13 cellular contexts compared by ENCODE assay signal in genomic region chr7:102689436-102690282, GRCh38. TPM values are rescaled to one million over a fixed set of nuclear protein-coding genes. Genes with fewer than 3 reads are reported as not detected.
A peak's percentile ranks its signal among the peaks of the same experiment; 100 is the strongest.
DNase-seq lines count a peak whose midpoint lies in the region; ATAC-seq lines count a peak whose summit lies in the region.
"Not testable (repeated sequence)": the region's sequence is repeated elsewhere in the genome, so short reads cannot be mapped to it uniquely, and the experiment has no call there.
"Had no signal": no experiment of that assay in that cellular context is flagged by ENCODE, and none has a peak within 500 bp of the region (broad histone marks: within the 10 kb centered on the region; RNA-seq: fewer than 3 reads in every experiment).

No MANE protein-coding gene starts in this region.

- not testable (repeated sequence) for H2BK12ac ChIP-seq in neuronal stem cell (ENCODE audit: low read length)

- not testable (repeated sequence) for H3K9me3 Mint-ChIP-seq in central memory CD8-positive, alpha-beta T cell

- not testable (repeated sequence) for H3K14ac ChIP-seq in neuronal stem cell (ENCODE audit: low read length)

- H4K8ac ChIP-seq in neuronal stem cell (ENCODE audit: low read depth, low read length) = not testable (repeated sequence)

- H3K36me3 Mint-ChIP-seq in T-helper 17 cell (ENCODE audit: low read depth); central memory CD8-positive, alpha-beta T cell (ENCODE audit: insufficient read depth): not testable (repeated sequence)

- not testable (repeated sequence) for H3K4me3 ChIP-seq in neuronal stem cell (ENCODE audit: low read length in 2 of 2)

- H3K79me1 ChIP-seq in neuronal stem cell (ENCODE audit: low read depth, low read length) = not testable (repeated sequence)

- not testable (repeated sequence) for H2AK5ac ChIP-seq in neuronal stem cell (ENCODE audit: low read depth, low read length)

- not testable (repeated sequence) for H3K4me3 Mint-ChIP-seq in T-helper 17 cell; central memory CD8-positive, alpha-beta T cell

- H3K23ac ChIP-seq in neuronal stem cell (ENCODE audit: low read depth, low read length, poor library complexity) = not testable (repeated sequence)

- H3K27ac ChIP-seq in neuronal stem cell (replicated peaks; ENCODE audit: low read length) = not testable (repeated sequence)

- ATAC-seq in GM18861 (IDR thresholded peaks at IDR 0.05; ENCODE audit: unreplicated experiment) (peak; percentile 73), GM21447 (IDR thresholded peaks at IDR 0.05; ENCODE audit: unreplicated experiment) (peak; percentile 36), HG02852 (IDR thresholded peaks at IDR 0.05; ENCODE audit: unreplicated experiment) (peak; percentile 70), HG03432 (IDR thresholded peaks at IDR 0.05; ENCODE audit: unreplicated experiment) (peak; percentile 80), T-helper 17 cell (peak; percentile 82)
- peak; percentile 80 for ATAC-seq in central memory CD8-positive, alpha-beta T cell (replicated peaks; ENCODE audit: extremely low read depth, poor library complexity, severe bottlenecking)

- peak overlapping the region; percentile 25 for H3K4me2 ChIP-seq in neuronal stem cell (ENCODE audit: insufficient read depth, low read length, poor library complexity, severe bottlenecking)

- H2BK5ac ChIP-seq in neuronal stem cell (ENCODE audit: low read length) = not testable (repeated sequence)

- not testable (repeated sequence) for H3K27ac Mint-ChIP-seq in T-helper 17 cell; central memory CD8-positive, alpha-beta T cell (ENCODE audit: low read depth)

- not testable (repeated sequence) for H3K27me3 Mint-ChIP-seq in T-helper 17 cell; central memory CD8-positive, alpha-beta T cell

- not testable (repeated sequence) for H3K4ac ChIP-seq in neuronal stem cell (ENCODE audit: low read length)

- H3K18ac ChIP-seq in neuronal stem cell (ENCODE audit: low read length) = not testable (repeated sequence)

- DNase-seq in T-helper 17 cell; central memory CD8-positive, alpha-beta T cell (ENCODE audit: low spot score in 2 of 2); neuronal stem cell (ENCODE audit: low spot score): not testable (repeated sequence)

- H3K9ac ChIP-seq in neuronal stem cell (ENCODE audit: low read depth, low read length, poor library complexity) = not testable (repeated sequence)

- not testable (repeated sequence) for H4K91ac ChIP-seq in neuronal stem cell (ENCODE audit: low read depth, low read length, poor library complexity)

- not testable (repeated sequence) for H3K9me3 ChIP-seq in T-helper 17 cell (ENCODE audit: control insufficient read depth, low read length, poor library complexity, severe bottlenecking); neuronal stem cell (replicated peaks in 1 of 2; ENCODE audit: control insufficient read depth in 2 of 2, insufficient read depth in 1 of 2, low read depth in 1 of 2, low read length in 2 of 2)

- H2BK15ac ChIP-seq in neuronal stem cell (ENCODE audit: low read length) = not testable (repeated sequence)

- H3K27me3 ChIP-seq in neuronal stem cell (ENCODE audit: control insufficient read depth in 3 of 3, insufficient read depth in 3 of 3, low read depth in 1 of 3, low read length in 3 of 3) = not testable (repeated sequence)

- not testable (repeated sequence) for H3K4me1 ChIP-seq in neuronal stem cell (ENCODE audit: control insufficient read depth in 2 of 2, insufficient read depth in 1 of 2, low read depth in 1 of 2, low read length in 2 of 2)

- not testable (repeated sequence) for H2AFZ ChIP-seq in neuronal stem cell (ENCODE audit: low read length)

- not testable (repeated sequence) for H3K4me1 Mint-ChIP-seq in T-helper 17 cell; central memory CD8-positive, alpha-beta T cell

- WGBS in neuronal stem cell (ENCODE audit: extremely low coverage in 2 of 2, insufficient read length in 2 of 2, insufficient replicate concordance in 1 of 2), 2 donors = no CpG with 5 or more reads among the region's 74 CpGs

- H3K36me3 ChIP-seq in neuronal stem cell (replicated peaks in 1 of 2; ENCODE audit: control insufficient read depth in 2 of 2, insufficient read depth in 2 of 2, low read length in 2 of 2) = not testable (repeated sequence)

- not testable (repeated sequence) for H2BK120ac ChIP-seq in neuronal stem cell (ENCODE audit: low read depth, low read length)

RNA-seq across cellular contexts. Expression of gene POLR2J2, which starts 18.2 kb away (rescaled TPM):
- 10 to 100 TPM; 35.7 to 44.7 TPM for total RNA-seq in T-helper 17 cell
- polyA plus RNA-seq in neuronal stem cell (2013, experiment 1 of 2) = 0.52 TPM
- 2.5 TPM for polyA plus RNA-seq in neuronal stem cell (2013, experiment 2 of 2)

RNA-seq across cellular contexts. Expression of gene SPDYE2B, which starts 39.5 kb away (rescaled TPM):
- total RNA-seq in T-helper 17 cell = not detected
- polyA plus RNA-seq in neuronal stem cell (2013, experiment 1 of 2) = not detected
- polyA plus RNA-seq in neuronal stem cell (2013, experiment 2 of 2) = not detected
- total RNA-seq: activated T-helper 1 cell treated with anti-CD3 and anti-CD28 coated beads, Interleukin-12 subunit alpha, Interleukin-12 subunit beta, Interleukin-2, Interleukin-4 antibody, amounts not matched to agents 30 ng/mL and 10 ng/mL and 1 ng/mL, durations not matched to agents 14 hours and 24 hours and 36 hours; astrocyte; dermis blood vessel endothelial cell; lower leg skin; NCI-H460; thoracic aorta had no signal

RNA-seq across cellular contexts. Expression of gene UPK3BL1, which starts 47.1 kb away (rescaled TPM):
- total RNA-seq in T-helper 17 cell = 10 to 100 TPM; 60.2 to 69.8 TPM
- 5.4 TPM for polyA plus RNA-seq in neuronal stem cell (2013, experiment 1 of 2)
- polyA plus RNA-seq in neuronal stem cell (2013, experiment 2 of 2) = 6.2 TPM

RNA-seq across cellular contexts. Expression of gene FAM185A, which starts 59.1 kb away (rescaled TPM):
- 1 to 10 TPM; 4.8 to 4.9 TPM for total RNA-seq in T-helper 17 cell
- polyA plus RNA-seq in neuronal stem cell (2013, experiment 1 of 2) = 3.0 TPM
- polyA plus RNA-seq in neuronal stem cell (2013, experiment 2 of 2) = 3.2 TPM
